In genomic region chr9:131776473-131776872, GRCh38 we compare ENCODE assay signal across 9 cellular contexts. TPM values are rescaled to one million over a fixed set of nuclear protein-coding genes. Genes with fewer than 3 reads are reported as not detected.
DNase-seq lines count a peak whose midpoint lies in the region; TF ChIP-seq lines count a peak whose summit lies in the region.
"Had no signal": no experiment of that assay in that cellular context is flagged by ENCODE, and none has a peak within 500 bp of the region (broad histone marks: within the 10 kb centered on the region; RNA-seq: fewer than 3 reads in every experiment).

No MANE protein-coding gene starts in this region.

- H3K4me1 ChIP-seq in SJCRH30 (no peaks in the 10 kb centered on the region), fibroblast of lung (ENCODE audit: control insufficient read depth, extremely low read depth, insufficient read depth, low read length) (no peaks in the 10 kb centered on the region), Peyer's patch (no peaks in the 10 kb centered on the region), tibial nerve (no peaks in the 10 kb centered on the region)
- H3K4me1 ChIP-seq: BE2C had no signal

- H3K27me3 ChIP-seq in SJCRH30 (peaks cover 12% of the 10 kb centered on the region), fibroblast of lung (ENCODE audit: control insufficient read depth, insufficient read depth, low read length) (peaks cover 2% of the 10 kb centered on the region), Peyer's patch (no peaks in the 10 kb centered on the region), tibial nerve (peaks cover 0 to 16% of the 10 kb centered on the region in 2 donors)
- H3K27me3 ChIP-seq: BE2C had no signal

- TF ChIP-seq POLR2A in Peyer's patch (IDR thresholded peaks at IDR 0.05) (no peak), tibial nerve (IDR thresholded peaks at IDR 0.05) (no peak)

- H3K36me3 ChIP-seq in SJCRH30 = no peaks in the 10 kb centered on the region
- no peaks in the 10 kb centered on the region for H3K36me3 ChIP-seq in fibroblast of lung (ENCODE audit: control insufficient read depth, insufficient read depth, low read length)
- H3K36me3 ChIP-seq in Peyer's patch = no peaks in the 10 kb centered on the region
- H3K36me3 ChIP-seq in tibial nerve = no peaks in the 10 kb centered on the region
- H3K36me3 ChIP-seq: BE2C had no signal

- DNase-seq in activated T-cell treated with anti-CD3 and anti-CD28 coated beads, Interleukin-2, amount 50 U/mL, for 48 hours = peak; percentile 43 to 52
- no peak for DNase-seq in activated T-cell treated with anti-CD3 and anti-CD28 coated beads, Interleukin-2, amount 50 U/mL, for 1 hour
- DNase-seq in SJCRH30 = peak; percentile 74 to 87
- DNase-seq in fibroblast of lung (ENCODE audit: low read depth in 2 of 2) = peak; percentile 35 to 44
- peak; percentile 10 for DNase-seq in stimulated activated CD4-positive, alpha-beta T cell treated with anti-CD3 and anti-CD28 coated beads, Interleukin-4, amount 100 ng/mL, for 1 hour
- no peak for DNase-seq in NCI-H510A (lab: John Stamatoyannopoulos, UW)
- no peak for DNase-seq in Peyer's patch
- no peak for DNase-seq in tibial nerve (ENCODE audit: low spot score in 2 of 2)
- DNase-seq: BE2C had no signal

- no peak overlapping the region for H3K9ac ChIP-seq in fibroblast of lung (ENCODE audit: insufficient read depth, low read length)

- no peak overlapping the region for H3K27ac ChIP-seq in SJCRH30
- no peak overlapping the region for H3K27ac ChIP-seq in fibroblast of lung (ENCODE audit: insufficient read depth, low read length)
- no peak overlapping the region for H3K27ac ChIP-seq in Peyer's patch
- H3K27ac ChIP-seq in tibial nerve = no peak overlapping the region

- H3K9me3 ChIP-seq in SJCRH30 (replicated peaks) (no peaks in the 10 kb centered on the region), fibroblast of lung (ENCODE audit: control insufficient read depth, insufficient read depth, low read depth, low read length) (no peaks in the 10 kb centered on the region), Peyer's patch (no peaks in the 10 kb centered on the region), tibial nerve (no peaks in the 10 kb centered on the region)
- H3K9me3 ChIP-seq: BE2C had no signal

- TF ChIP-seq EP300 in tibial nerve (IDR thresholded peaks at IDR 0.05) = no peak

- WGBS in tibial nerve, 2 donors = 15 to 17% methylated on average over 3 to 5 of the region's 7 CpGs

- H3K4me3 ChIP-seq in SJCRH30 (no peak overlapping the region), fibroblast of lung (replicated peaks in 1 of 4; ENCODE audit: control extremely low read depth in 1 of 4, insufficient read depth in 1 of 4, low read depth in 3 of 4, low read length in 4 of 4) (no peak overlapping the region), Peyer's patch (no peak overlapping the region), tibial nerve (no peak overlapping the region)

- H2AFZ ChIP-seq in fibroblast of lung (ENCODE audit: low read length) = no peak overlapping the region

- H4K20me1 ChIP-seq in fibroblast of lung (ENCODE audit: control insufficient read depth, extremely low read depth, insufficient read depth, low read length) = no peaks in the 10 kb centered on the region

- H3K4me2 ChIP-seq in fibroblast of lung (ENCODE audit: extremely low read depth, insufficient read depth, low read length) = no peak overlapping the region

- TF ChIP-seq CTCF in fibroblast of lung (conservative IDR thresholded peaks at IDR 0.05 in 1 of 2, IDR thresholded peaks at IDR 0.05 in 1 of 2; ENCODE audit: low read depth in 1 of 2, low read length in 2 of 2) (no peak), Peyer's patch (IDR thresholded peaks at IDR 0.05) (no peak), tibial nerve (IDR thresholded peaks at IDR 0.05) (no peak)

- H3K79me2 ChIP-seq in fibroblast of lung (ENCODE audit: control insufficient read depth, insufficient read depth, low read length) = no peaks in the 10 kb centered on the region

RNA-seq across cellular contexts. Expression of gene RAPGEF1, which starts 36.6 kb away (rescaled TPM):
- total RNA-seq in SJCRH30 (2014; rRNA removed; shearing (Covaris generic)) = 78.5 and 82.0 TPM in 2 replicates
- total RNA-seq in fibroblast of lung = 27.5 and 42.8 TPM in 2 replicates
- 33.3 and 37.0 TPM in 2 replicates for polyA plus RNA-seq in fibroblast of lung
- 33.7 and 34.4 TPM in 2 replicates for polyA plus RNA-seq in fibroblast of lung (2012)
- polyA minus RNA-seq in fibroblast of lung (ENCODE audit: low replicate concordance) = 64.7 and 74.7 TPM in 2 replicates
- total RNA-seq in Peyer's patch = 100 to 1,000 TPM in 1 of 4 donors, 10 to 100 TPM in 3; 51.7 to 182 (median 70.7) TPM
- 10 to 100 TPM; 32.0 to 57.3 (median 38.9) TPM for total RNA-seq in tibial nerve

Comparison
In these comparisons a context has a peak if more than half of its experiments do, and no peak if none do; other contexts are left out.
1. DNase-seq: peak in activated T-cell treated with anti-CD3 and anti-CD28 coated beads, Interleukin-2, amount 50 U/mL, for 48 hours (2 of 2), SJCRH30 (2 of 2), fibroblast of lung (2 of 2) and stimulated activated CD4-positive, alpha-beta T cell treated with anti-CD3 and anti-CD28 coated beads, Interleukin-4, amount 100 ng/mL, for 1 hour (single experiment); none in activated T-cell treated with anti-CD3 and anti-CD28 coated beads, Interleukin-2, amount 50 U/mL, for 1 hour (single experiment), NCI-H510A (single experiment), Peyer's patch (0 of 3) and tibial nerve (0 of 2).